In genomic region chr16:12291989-12292759, GRCh38 we compare ENCODE assay signal across 19 cellular contexts.
DNase-seq lines count a peak whose midpoint lies in the region; ATAC-seq and TF ChIP-seq lines count a peak whose summit lies in the region.
"Had no signal": no experiment of that assay in that cellular context is flagged by ENCODE, and none has a peak within 500 bp of the region (broad histone marks: within the 10 kb centered on the region; RNA-seq: fewer than 3 reads in every experiment).

No MANE protein-coding gene starts in this region.

- ATAC-seq in HG02610 (IDR thresholded peaks at IDR 0.05; ENCODE audit: unreplicated experiment): peak; percentile 52
- ATAC-seq: left ventricle myocardium superior, natural killer cell had no signal

- H3K27me3 ChIP-seq in GM06990 (replicated peaks; ENCODE audit: control insufficient read depth, insufficient read depth, low read length): no peaks in the 10 kb centered on the region
- H3K27me3 ChIP-seq: cardiac muscle cell, Peyer's patch had no signal

- H3K4me3 ChIP-seq in GM06990 (replicated peaks; ENCODE audit: low read depth, low read length): no peak overlapping the region
- H3K4me3 ChIP-seq: cardiac muscle cell, Peyer's patch, skin epidermis had no signal

- no peak for TF ChIP-seq CTCF in GM06990 (IDR thresholded peaks at IDR 0.05; ENCODE audit: insufficient read depth, low read length, poor library complexity, severe bottlenecking)

- H3K36me3 ChIP-seq in GM06990 (ENCODE audit: control insufficient read depth, insufficient read depth, low read length): no peaks in the 10 kb centered on the region; the same call in 1 of the 2 replicates
- H3K36me3 ChIP-seq: cardiac muscle cell, Peyer's patch had no signal

- DNase-seq in GM06990 (ENCODE audit: extremely low read depth, insufficient read length): peak; percentile 39
- DNase-seq in RPMI8226: peak; percentile 49
- peak; percentile 44 for DNase-seq in putamen (ENCODE audit: low spot score)
- DNase-seq in HK-2 (ENCODE audit: unreplicated experiment): no peak
- no peak for DNase-seq in activated CD8-positive, alpha-beta memory T cell treated with anti-CD3 and anti-CD28 coated beads, Interleukin-2, amount 50 U/mL, for 48 hours
- no peak for DNase-seq in NCI-H748 treated with DMSO at 0.1 percent for 48 hours (lab: John Stamatoyannopoulos, UW)
- DNase-seq: CD4-positive, CD25-positive, alpha-beta regulatory T cell; EL; H9; KBM-7; left ventricle myocardium superior; MM.1S; natural killer cell; NCI-H1436 treated with DMSO at 0.1 percent for 48 hours; NK-92 treated with Interleukin-12 subunit alpha and Interleukin-12 subunit beta, amount 100 ng/mL, for 24 hours; Peyer's patch had no signal

Comparison
In these comparisons a context has a peak if more than half of its experiments do, and no peak if none do; other contexts are left out.
1. DNase-seq: peak in GM06990 (single experiment), RPMI8226 (single experiment) and putamen (single experiment); none in HK-2 (single experiment), activated CD8-positive, alpha-beta memory T cell treated with anti-CD3 and anti-CD28 coated beads, Interleukin-2, amount 50 U/mL, for 48 hours (single experiment) and NCI-H748 treated with DMSO at 0.1 percent for 48 hours (single experiment).